In the genomic region with DNA sequence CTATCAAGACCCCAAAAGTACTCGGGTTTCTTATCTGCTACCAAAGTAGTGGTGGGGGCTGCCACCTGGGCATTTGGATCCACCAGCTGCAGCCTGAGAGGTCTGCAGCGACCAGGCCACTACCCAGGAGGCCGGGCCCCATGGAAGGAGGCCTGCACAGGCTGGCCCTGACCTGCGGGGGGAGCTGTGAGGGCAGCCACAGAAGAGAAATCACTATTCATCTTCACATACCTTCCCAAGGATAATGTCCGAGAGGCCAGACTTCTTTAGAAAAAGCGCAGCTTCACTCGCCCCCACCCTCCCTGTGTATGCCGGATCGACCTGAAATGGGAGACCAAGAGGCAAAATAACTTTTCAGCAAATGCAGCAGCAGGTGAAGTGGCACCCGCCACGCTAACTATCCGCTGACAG, we compare ENCODE assay signal across 8 cellular contexts. TPM values are rescaled to one million over a fixed set of nuclear protein-coding genes. Genes with fewer than 3 reads are reported as not detected.
DNase-seq lines count a peak whose midpoint lies in the region; ATAC-seq and TF ChIP-seq lines count a peak whose summit lies in the region.

No MANE protein-coding gene starts in this region.

- H3K4me1 Mint-ChIP-seq in activated CD8-positive, alpha-beta T cell treated with anti-CD3 and anti-CD28 coated beads for 36 hours (ENCODE audit: low read depth), result peaks cover 28% of the 10 kb centered on the region
- H3K4me1 Mint-ChIP-seq in activated T-helper 1 cell treated with anti-CD3 and anti-CD28 coated beads, Interleukin-12 subunit alpha, Interleukin-12 subunit beta, Interleukin-2, Interleukin-4 antibody, amounts not matched to agents 30 ng/mL and 10 ng/mL and 1 ng/mL, durations not matched to agents 14 hours and 24 hours and 36 hours (ENCODE audit: low read depth), result peaks cover 16% of the 10 kb centered on the region

- CTCF ChIA-PET in activated CD8-positive, alpha-beta T cell treated with anti-CD3 and anti-CD28 coated beads for 36 hours (lab: Charles Lee), result interaction anchor here (0.9 to 2.8 kb wide), 16 partner anchors 11 to 351 kb away, joined by 3 to 17 read pairs (median 4); a partner anchor contains a TSS

- H3K9me3 Mint-ChIP-seq in activated CD8-positive, alpha-beta T cell treated with anti-CD3 and anti-CD28 coated beads for 36 hours, result no peaks in the 10 kb centered on the region
- H3K9me3 Mint-ChIP-seq in activated T-helper 1 cell treated with anti-CD3 and anti-CD28 coated beads, Interleukin-12 subunit alpha, Interleukin-12 subunit beta, Interleukin-2, Interleukin-4 antibody, amounts not matched to agents 30 ng/mL and 10 ng/mL and 1 ng/mL, durations not matched to agents 14 hours and 24 hours and 36 hours, result no peaks in the 10 kb centered on the region

- H3K4me3 Mint-ChIP-seq in activated CD8-positive, alpha-beta T cell treated with anti-CD3 and anti-CD28 coated beads for 36 hours, result no peak overlapping the region
- no peak overlapping the region for H3K4me3 Mint-ChIP-seq in activated T-helper 1 cell treated with anti-CD3 and anti-CD28 coated beads, Interleukin-12 subunit alpha, Interleukin-12 subunit beta, Interleukin-2, Interleukin-4 antibody, amounts not matched to agents 30 ng/mL and 10 ng/mL and 1 ng/mL, durations not matched to agents 14 hours and 24 hours and 36 hours

- H3K4me3 ChIP-seq in HFF-Myc (replicated peaks; ENCODE audit: low read depth, low read length), result no peak overlapping the region

- peaks cover 17% of the 10 kb centered on the region for H3K36me3 Mint-ChIP-seq in activated CD8-positive, alpha-beta T cell treated with anti-CD3 and anti-CD28 coated beads for 36 hours (ENCODE audit: low read depth)
- peaks cover 14% of the 10 kb centered on the region for H3K36me3 Mint-ChIP-seq in activated T-helper 1 cell treated with anti-CD3 and anti-CD28 coated beads, Interleukin-12 subunit alpha, Interleukin-12 subunit beta, Interleukin-2, Interleukin-4 antibody, amounts not matched to agents 30 ng/mL and 10 ng/mL and 1 ng/mL, durations not matched to agents 14 hours and 24 hours and 36 hours (ENCODE audit: low read depth)

- TF ChIP-seq CTCF in HFF-Myc (IDR thresholded peaks at IDR 0.05; ENCODE audit: low read depth, low read length, missing control alignments), result peak; percentile 61
- peak; percentile 68 for TF ChIP-seq CTCF in activated CD8-positive, alpha-beta T cell treated with anti-CD3 and anti-CD28 coated beads for 36 hours (IDR thresholded peaks at IDR 0.05)

- no peak overlapping the region for H3K27ac Mint-ChIP-seq in activated CD8-positive, alpha-beta T cell treated with anti-CD3 and anti-CD28 coated beads for 36 hours
- no peak overlapping the region for H3K27ac Mint-ChIP-seq in activated T-helper 1 cell treated with anti-CD3 and anti-CD28 coated beads, Interleukin-12 subunit alpha, Interleukin-12 subunit beta, Interleukin-2, Interleukin-4 antibody, amounts not matched to agents 30 ng/mL and 10 ng/mL and 1 ng/mL, durations not matched to agents 14 hours and 24 hours and 36 hours

- intact Hi-C loops in activated CD8-positive, alpha-beta T cell treated with anti-CD3 and anti-CD28 coated beads for 36 hours (cut with micrococcal nuclease), result no loop called here
- intact Hi-C loops in activated T-helper 1 cell treated with anti-CD3 and anti-CD28 coated beads, Interleukin-12 subunit alpha, Interleukin-12 subunit beta, Interleukin-2, Interleukin-4 antibody, amounts not matched to agents 30 ng/mL and 10 ng/mL and 1 ng/mL, durations not matched to agents 14 hours and 24 hours and 36 hours (cut with micrococcal nuclease), result no loop called here

- POLR2A ChIA-PET in activated CD8-positive, alpha-beta T cell treated with anti-CD3 and anti-CD28 coated beads for 36 hours (lab: Charles Lee), result interaction anchor here (1.1 to 1.6 kb wide), 3 partner anchors 12 to 187 kb away, joined by 3 to 5 read pairs (median 3); no protein-coding TSS in a partner anchor

- DNase-seq in CD1c-positive myeloid dendritic cell (ENCODE audit: extremely low spot score), result peak; percentile 8
- no peak for DNase-seq in HFF-Myc (ENCODE audit: extremely low read depth, low read depth)
- DNase-seq in activated CD8-positive, alpha-beta T cell treated with anti-CD3 and anti-CD28 coated beads for 36 hours, result peak; percentile 50
- DNase-seq in left lobe of liver (ENCODE audit: low spot score), result no peak
- DNase-seq in activated T-helper 1 cell treated with anti-CD3 and anti-CD28 coated beads, Interleukin-12 subunit alpha, Interleukin-12 subunit beta, Interleukin-2, Interleukin-4 antibody, amounts not matched to agents 30 ng/mL and 10 ng/mL and 1 ng/mL, durations not matched to agents 14 hours and 24 hours and 36 hours (ENCODE audit: low spot score), result no peak

- H3K27me3 Mint-ChIP-seq in activated CD8-positive, alpha-beta T cell treated with anti-CD3 and anti-CD28 coated beads for 36 hours, result no peaks in the 10 kb centered on the region
- H3K27me3 Mint-ChIP-seq in activated T-helper 1 cell treated with anti-CD3 and anti-CD28 coated beads, Interleukin-12 subunit alpha, Interleukin-12 subunit beta, Interleukin-2, Interleukin-4 antibody, amounts not matched to agents 30 ng/mL and 10 ng/mL and 1 ng/mL, durations not matched to agents 14 hours and 24 hours and 36 hours (ENCODE audit: insufficient read depth), result no peaks in the 10 kb centered on the region

- peak; percentile 84 for ATAC-seq in activated CD8-positive, alpha-beta T cell treated with anti-CD3 and anti-CD28 coated beads for 36 hours
- ATAC-seq in left lobe of liver (peak; percentile 46), HG02852 (IDR thresholded peaks at IDR 0.05; ENCODE audit: unreplicated experiment) (no peak), GM18519 (IDR thresholded peaks at IDR 0.05; ENCODE audit: low FRiP score, unreplicated experiment) (no peak), HG03432 (IDR thresholded peaks at IDR 0.05; ENCODE audit: unreplicated experiment) (no peak)

RNA-seq across cellular contexts. Expression of a gene that starts 30.1 kb away (rescaled TPM):
- 10 to 100 TPM; 27.4 to 28.3 TPM for total RNA-seq in activated CD8-positive, alpha-beta T cell treated with anti-CD3 and anti-CD28 coated beads for 36 hours
- total RNA-seq in left lobe of liver, result 17.2 TPM
- 39.6 and 41.4 TPM in 2 replicates for total RNA-seq in activated T-helper 1 cell treated with anti-CD3 and anti-CD28 coated beads, Interleukin-12 subunit alpha, Interleukin-12 subunit beta, Interleukin-2, Interleukin-4 antibody, amounts not matched to agents 30 ng/mL and 10 ng/mL and 1 ng/mL, durations not matched to agents 14 hours and 24 hours and 36 hours

RNA-seq across cellular contexts. Expression of a gene that starts 54.3 kb away (rescaled TPM):
- total RNA-seq in activated CD8-positive, alpha-beta T cell treated with anti-CD3 and anti-CD28 coated beads for 36 hours, result not detected
- total RNA-seq in left lobe of liver, result not detected
- total RNA-seq in activated T-helper 1 cell treated with anti-CD3 and anti-CD28 coated beads, Interleukin-12 subunit alpha, Interleukin-12 subunit beta, Interleukin-2, Interleukin-4 antibody, amounts not matched to agents 30 ng/mL and 10 ng/mL and 1 ng/mL, durations not matched to agents 14 hours and 24 hours and 36 hours, result not detected in 2 replicates

RNA-seq across cellular contexts. Expression of a gene that starts 54.5 kb away (rescaled TPM):
- total RNA-seq in activated CD8-positive, alpha-beta T cell treated with anti-CD3 and anti-CD28 coated beads for 36 hours, result 1 to 10 TPM; 1.9 to 2.3 TPM
- total RNA-seq in left lobe of liver, result 2.4 TPM
- total RNA-seq in activated T-helper 1 cell treated with anti-CD3 and anti-CD28 coated beads, Interleukin-12 subunit alpha, Interleukin-12 subunit beta, Interleukin-2, Interleukin-4 antibody, amounts not matched to agents 30 ng/mL and 10 ng/mL and 1 ng/mL, durations not matched to agents 14 hours and 24 hours and 36 hours, result 4.4 and 5.6 TPM in 2 replicates

Comparison
In these comparisons a context has a peak if more than half of its experiments do, and no peak if none do; other contexts are left out.
1. DNase-seq: peak in CD1c-positive myeloid dendritic cell (single experiment) and activated CD8-positive, alpha-beta T cell treated with anti-CD3 and anti-CD28 coated beads for 36 hours (single experiment); none in HFF-Myc (single experiment), left lobe of liver (single experiment) and activated T-helper 1 cell treated with anti-CD3 and anti-CD28 coated beads, Interleukin-12 subunit alpha, Interleukin-12 subunit beta, Interleukin-2, Interleukin-4 antibody, amounts not matched to agents 30 ng/mL and 10 ng/mL and 1 ng/mL, durations not matched to agents 14 hours and 24 hours and 36 hours (single experiment).
2. ATAC-seq: peak in activated CD8-positive, alpha-beta T cell treated with anti-CD3 and anti-CD28 coated beads for 36 hours (single experiment) and left lobe of liver (single experiment); none in HG02852 (single experiment), GM18519 (single experiment) and HG03432 (single experiment).